In genomic region chr5:32446660-32447059, GRCh38 we compare ENCODE assay signal across 17 cellular contexts. TPM values are rescaled to one million over a fixed set of nuclear protein-coding genes. Genes with fewer than 3 reads are reported as not detected.
A peak's percentile ranks its signal among the peaks of the same experiment; 100 is the strongest.
DNase-seq lines count a peak whose midpoint lies in the region; ATAC-seq, FAIRE-seq and TF ChIP-seq lines count a peak whose summit lies in the region.
"Had no signal": no experiment of that assay in that cellular context is flagged by ENCODE, and none has a peak within 500 bp of the region (broad histone marks: within the 10 kb centered on the region; RNA-seq: fewer than 3 reads in every experiment).

No MANE protein-coding gene starts in this region.

- no peak overlapping the region for H2BK120ac ChIP-seq in mesendoderm (ENCODE audit: low read depth, low read length)

- peaks cover 21% of the 10 kb centered on the region for H3K4me1 Mint-ChIP-seq in progenitor cell of endocrine pancreas (ENCODE audit: low read depth)

- no peak for FAIRE-seq in GM12891 (lab: Jason Lieb, UNC)
- FAIRE-seq: endometrium had no signal

- peak overlapping the region; percentile 55 for H3K4me3 Mint-ChIP-seq in progenitor cell of endocrine pancreas (ENCODE audit: low read depth)

- no peak for ATAC-seq in HG02973 (IDR thresholded peaks at IDR 0.05; ENCODE audit: unreplicated experiment)
- no peak for ATAC-seq in HG03139 (IDR thresholded peaks at IDR 0.05; ENCODE audit: unreplicated experiment)
- ATAC-seq: right lobe of liver had no signal

- no peaks in the 10 kb centered on the region for H3K9me3 ChIP-seq in mammary epithelial cell (replicated peaks; ENCODE audit: insufficient read depth, low read length)
- H3K9me3 ChIP-seq: right lobe of liver had no signal

- no peaks in the 10 kb centered on the region for H4K20me1 ChIP-seq in mammary epithelial cell (ENCODE audit: insufficient read depth, low read length)

- no peaks in the 10 kb centered on the region for H3K36me3 ChIP-seq in mammary epithelial cell (ENCODE audit: insufficient read depth, low read length)
- H3K36me3 ChIP-seq in mesendoderm (ENCODE audit: control insufficient read depth, insufficient read depth, low read length): no peaks in the 10 kb centered on the region
- H3K36me3 ChIP-seq: right lobe of liver had no signal

- dilution Hi-C loops in mammary epithelial cell (cut with HindIII; ENCODE audit: low sequenced_read_pairs): no loop called here

- H3K27ac Mint-ChIP-seq in progenitor cell of endocrine pancreas: no peak overlapping the region

- H2BK5ac ChIP-seq in mesendoderm (ENCODE audit: low read length): no peak overlapping the region

- TF ChIP-seq POLR2A in GM12891 (IDR thresholded peaks at IDR 0.05; ENCODE audit: low read depth, low read length): no peak

- H3K4me2 ChIP-seq in mammary epithelial cell (ENCODE audit: insufficient read depth, low read depth, low read length): peak overlapping the region; percentile 51
- no peak overlapping the region for H3K4me2 ChIP-seq in mesendoderm (ENCODE audit: low read length)

- no peak overlapping the region for H2BK15ac ChIP-seq in mesendoderm (replicated peaks; ENCODE audit: low read depth)

- H3K18ac ChIP-seq in mesendoderm (ENCODE audit: low read length): no peak overlapping the region

- H3K36me3 Mint-ChIP-seq in progenitor cell of endocrine pancreas (ENCODE audit: insufficient read depth): peaks cover 3% of the 10 kb centered on the region

- DNase-seq in GM12891 (ENCODE audit: insufficient read length, low spot score) (no peak), NCI-H526 (lab: John Stamatoyannopoulos, UW) (peak; percentile 56 to 61), mammary epithelial cell (no peak), progenitor cell of endocrine pancreas (ENCODE audit: low spot score, unreplicated experiment) (no peak), globus pallidus (ENCODE audit: low spot score) (no peak), mesendoderm (no peak)
- DNase-seq: activated CD4-positive, CD25-positive, alpha-beta regulatory T cell; activated naive CD4-positive, alpha-beta T cell treated with anti-CD3 and anti-CD28 coated beads, Interleukin-2, amount 50 U/mL, for 16 hours; NCI-H2107; NK-92 treated with Interleukin-12 subunit alpha and Interleukin-12 subunit beta, amount 100 ng/mL, for 24 hours; right lobe of liver; stimulated activated naive CD4-positive, alpha-beta T cell treated with Interleukin-2 at 50 U/mL for 16 hours had no signal

- 40% methylated on average over 5 of the region's 5 CpGs for WGBS in mammary epithelial cell (ENCODE audit: low coverage, missing lambda C conversion rate)
- WGBS in mesendoderm (ENCODE audit: extremely low coverage, insufficient coverage, low lambda C conversion rate): no CpG with 5 or more reads among the region's 5 CpGs

- no peak overlapping the region for H3K56ac ChIP-seq in mesendoderm (ENCODE audit: low read length)

- no peaks in the 10 kb centered on the region for H3K27me3 ChIP-seq in mammary epithelial cell (ENCODE audit: insufficient read depth, low read length)
- no peaks in the 10 kb centered on the region for H3K27me3 ChIP-seq in mesendoderm (ENCODE audit: insufficient read depth, low read length, poor library complexity)
- H3K27me3 ChIP-seq: cardiac muscle cell, right lobe of liver had no signal

- no peak overlapping the region for H2AK5ac ChIP-seq in mesendoderm (ENCODE audit: low read length)

- CTCF ChIA-PET in mammary epithelial cell (lab: Charles Lee; ENCODE audit: low non-redundant PET): no interaction called here

- H3K27ac ChIP-seq in mammary epithelial cell (ENCODE audit: insufficient read depth, low read depth, low read length) (peak overlapping the region; percentile 36), mesendoderm (ENCODE audit: low read depth, low read length) (no peak overlapping the region)
- H3K27ac ChIP-seq: cardiac muscle cell, right lobe of liver, SK-N-MC had no signal

- H2AFZ ChIP-seq in mammary epithelial cell (ENCODE audit: low read depth, low read length): peak overlapping the region; percentile 64

- H3K23ac ChIP-seq in mesendoderm (ENCODE audit: low read length): no peak overlapping the region

- intact Hi-C loops in mammary epithelial cell (cut with micrococcal nuclease): no loop called here

- H3K9ac ChIP-seq in mammary epithelial cell (ENCODE audit: insufficient read depth, low read length): no peak overlapping the region
- no peak overlapping the region for H3K9ac ChIP-seq in mesendoderm (ENCODE audit: low read length)

- BruUV-seq in mammary epithelial cell (replicated peaks; lab: Mats Ljungman, UMichigan): no TSS peak

- no peaks in the 10 kb centered on the region for H3K9me3 Mint-ChIP-seq in progenitor cell of endocrine pancreas (ENCODE audit: low read depth)

- H3K27me3 Mint-ChIP-seq in progenitor cell of endocrine pancreas: peaks cover 30% of the 10 kb centered on the region

- H4K5ac ChIP-seq in mesendoderm (ENCODE audit: low read length): no peak overlapping the region

- H3K4me1 ChIP-seq in mammary epithelial cell (ENCODE audit: insufficient read depth, low read length): peaks cover 23% of the 10 kb centered on the region
- H3K4me1 ChIP-seq in mesendoderm (ENCODE audit: control insufficient read depth, low read depth, low read length): peaks cover 6% of the 10 kb centered on the region

- no peak overlapping the region for H3K4ac ChIP-seq in mesendoderm (ENCODE audit: low read depth, low read length)

- H3K79me2 ChIP-seq in mammary epithelial cell (ENCODE audit: insufficient read depth, low read length): peaks cover 30% of the 10 kb centered on the region
- peaks cover 13% of the 10 kb centered on the region for H3K79me2 ChIP-seq in mesendoderm (ENCODE audit: control insufficient read depth, insufficient read depth, low read length)

- in situ Hi-C loops in mammary epithelial cell (cut with MboI; ENCODE audit: low sequenced_read_pairs in 2 of 2): no loop called here

- TF ChIP-seq CTCF in mammary epithelial cell (conservative IDR thresholded peaks at IDR 0.05 in 1 of 2, IDR thresholded peaks at IDR 0.05 in 1 of 2; ENCODE audit: extremely low read depth in 1 of 2, insufficient read depth in 1 of 2, low read depth in 1 of 2, low read length in 2 of 2) (no peak), progenitor cell of endocrine pancreas (IDR thresholded peaks at IDR 0.05; ENCODE audit: unreplicated experiment) (no peak)

- H3K79me1 ChIP-seq in mesendoderm (ENCODE audit: low read length): peaks cover 6% of the 10 kb centered on the region

- H3K4me3 ChIP-seq in mammary epithelial cell (replicated peaks in 1 of 3; ENCODE audit: insufficient read depth in 1 of 3, low read depth in 2 of 3, low read length in 3 of 3) (no peak overlapping the region), mesendoderm (ENCODE audit: low read length) (no peak overlapping the region)
- H3K4me3 ChIP-seq: cardiac muscle cell, right lobe of liver, SK-N-MC had no signal

- H4K8ac ChIP-seq in mesendoderm (ENCODE audit: low read depth, low read length): no peak overlapping the region

TF ChIP-seq in GM12891, 5 proteins besides CTCF, POLR2A, EP300 and RAD21:
- TF ChIP-seq PAX5 (IDR thresholded peaks at IDR 0.05; ENCODE audit: insufficient read depth, low read length, severe bottlenecking): no peak
- no peak for TF ChIP-seq POLR2AphosphoS5 (IDR thresholded peaks at IDR 0.05; ENCODE audit: low read depth, low read length)
- no peak for TF ChIP-seq POU2F2 (IDR thresholded peaks at IDR 0.05; ENCODE audit: low read depth, low read length)
- TF ChIP-seq TAF1 (IDR thresholded peaks at IDR 0.05; ENCODE audit: low read depth, low read length): no peak
- TF ChIP-seq SPI1 (IDR thresholded peaks at IDR 0.05; ENCODE audit: low read depth, low read length): peak; percentile 77

RNA-seq across cellular contexts. Expression of gene ZFR, which starts 2.1 kb away (rescaled TPM):
- polyA plus RNA-seq in GM12891 (2012; ENCODE audit: low read depth, missing spikeins): 29.4 TPM
- total RNA-seq in mammary epithelial cell (10 to 100 TPM; 65.1 to 83.5 TPM), progenitor cell of endocrine pancreas (75.6 and 78.6 TPM in 2 replicates)
- 65.5 TPM for polyA plus RNA-seq in mammary epithelial cell
- 57.3 TPM for polyA minus RNA-seq in mammary epithelial cell
- polyA plus RNA-seq in mesendoderm (2013, experiment 1 of 2): 73.2 TPM
- 69.8 TPM for polyA plus RNA-seq in mesendoderm (2013, experiment 2 of 2)

Comparison
In these comparisons a context has a peak if more than half of its experiments do, and no peak if none do; other contexts are left out.
1. DNase-seq: peak in NCI-H526 (2 of 2); none in GM12891 (single experiment), mammary epithelial cell (single experiment), progenitor cell of endocrine pancreas (single experiment), globus pallidus (single experiment) and mesendoderm (single experiment).